ENCODE assay signal across 8 cellular contexts in the genomic region with DNA sequence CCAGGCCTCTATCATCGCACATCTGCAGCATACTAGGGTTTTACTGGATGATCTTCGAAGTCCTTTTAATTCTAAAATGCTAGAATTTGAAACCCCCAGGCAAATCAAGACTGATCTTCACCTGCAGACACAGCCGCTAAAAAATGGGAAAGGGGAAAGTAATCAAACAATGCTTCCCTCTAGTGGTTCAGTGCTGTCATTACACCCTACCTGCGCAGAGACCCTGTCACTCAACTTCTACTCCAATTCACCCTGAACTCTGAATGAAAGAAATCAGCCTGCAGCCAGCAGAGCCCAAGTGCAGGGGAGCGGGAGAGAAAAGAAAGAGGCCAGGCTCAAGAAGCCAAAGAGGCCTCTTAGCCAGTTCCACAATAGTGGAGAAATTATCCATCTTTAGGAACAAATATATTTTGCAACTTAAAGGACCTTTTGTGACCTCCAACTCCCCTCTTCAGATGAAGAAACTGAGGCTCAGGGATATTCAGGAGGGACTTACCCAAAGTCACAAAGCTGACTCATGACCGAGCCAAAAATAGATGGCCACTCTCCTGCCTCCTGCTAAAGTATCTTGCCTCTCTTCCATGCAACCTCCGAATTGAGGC. TPM values are rescaled to one million over a fixed set of nuclear protein-coding genes. Genes with fewer than 3 reads are reported as not detected.
DNase-seq lines count a peak whose midpoint lies in the region; ATAC-seq and TF ChIP-seq lines count a peak whose summit lies in the region.

No MANE protein-coding gene starts in this region.

- DNase-seq in NOMO-1 treated with DMSO at 0.1 percent for 48 hours (lab: John Stamatoyannopoulos, UW; ENCODE audit: unreplicated experiment) (peak; percentile 11), NOMO-1 treated with dmso at 0.1 percent for 144 hours (lab: John Stamatoyannopoulos, UW; ENCODE audit: unreplicated experiment) (no peak), LoVo (ENCODE audit: low spot score) (peak; percentile 41), T follicular helper cell (ENCODE audit: low read depth) (peak; percentile 1), right lobe of liver (no peak), tibial nerve (ENCODE audit: low spot score in 2 of 2) (peak in 1 of 2 donors; percentile 42)
- DNase-seq in central memory CD4-positive, alpha-beta T cell, result peak; percentile 13

- intact Hi-C loops in right lobe of liver (cut with DNase I), result loop anchor here (5.0 to 10.0 kb wide), 2 partner anchors 218 to 375 kb away; no protein-coding TSS in a partner anchor

- H3K4me3 ChIP-seq in right lobe of liver (no peak overlapping the region), tibial nerve (no peak overlapping the region)

- peak; percentile 69 to 74 (median 72) for ATAC-seq in right lobe of liver
- ATAC-seq in HG03460 (IDR thresholded peaks at IDR 0.05; ENCODE audit: unreplicated experiment), result no peak

- peak; percentile 91 to 95 (median 92) for TF ChIP-seq CTCF in right lobe of liver (IDR thresholded peaks at IDR 0.05)
- TF ChIP-seq CTCF in tibial nerve (IDR thresholded peaks at IDR 0.05), result peak; percentile 72 to 95 (median 82)

- H3K27ac ChIP-seq in right lobe of liver, result no peak overlapping the region
- no peak overlapping the region for H3K27ac ChIP-seq in tibial nerve

- H3K4me1 ChIP-seq in right lobe of liver, result peaks cover 0 to 22% (median 9%) of the 10 kb centered on the region in 4 donors
- H3K4me1 ChIP-seq in tibial nerve, result peaks cover 0 to 4% (median 0%) of the 10 kb centered on the region in 4 donors

- H3K9me3 ChIP-seq in right lobe of liver, result no peaks in the 10 kb centered on the region
- no peaks in the 10 kb centered on the region for H3K9me3 ChIP-seq in tibial nerve

- no peak for TF ChIP-seq POLR2A in right lobe of liver (IDR thresholded peaks at IDR 0.05)
- TF ChIP-seq POLR2A in tibial nerve (IDR thresholded peaks at IDR 0.05), result no peak

- WGBS in right lobe of liver (ENCODE audit: insufficient coverage, low coverage, low lambda C conversion rate, missing lambda C conversion rate), result 23% methylated on average over 7 of the region's 7 CpGs
- 40 to 41% methylated on average over 7 of the region's 7 CpGs for WGBS in tibial nerve, 2 donors

- no peak for TF ChIP-seq EP300 in tibial nerve (IDR thresholded peaks at IDR 0.05)

- H3K27me3 ChIP-seq in right lobe of liver (no peaks in the 10 kb centered on the region), tibial nerve (no peaks in the 10 kb centered on the region)

- no peaks in the 10 kb centered on the region for H3K36me3 ChIP-seq in right lobe of liver
- H3K36me3 ChIP-seq in tibial nerve, result peaks cover 0 to 37% (median 0%) of the 10 kb centered on the region in 3 donors

RNA-seq across cellular contexts. Expression of gene SERGEF, which starts 33.0 kb away (rescaled TPM):
- total RNA-seq in right lobe of liver (10 to 100 TPM in 4 of 6 experiments, 1 to 10 TPM in 2; 8.4 to 19.5 (median 15.8) TPM), tibial nerve (10 to 100 TPM; 42.1 to 61.6 (median 53.9) TPM)

Comparison
In these comparisons a context has a peak if more than half of its experiments do, and no peak if none do; other contexts are left out.
1. DNase-seq: peak in NOMO-1 treated with DMSO at 0.1 percent for 48 hours (single experiment), LoVo (single experiment), T follicular helper cell (single experiment) and central memory CD4-positive, alpha-beta T cell (single experiment); none in NOMO-1 treated with dmso at 0.1 percent for 144 hours (single experiment) and right lobe of liver (0 of 3).